ENCODE assay signal across 14 cellular contexts in the genomic region with DNA sequence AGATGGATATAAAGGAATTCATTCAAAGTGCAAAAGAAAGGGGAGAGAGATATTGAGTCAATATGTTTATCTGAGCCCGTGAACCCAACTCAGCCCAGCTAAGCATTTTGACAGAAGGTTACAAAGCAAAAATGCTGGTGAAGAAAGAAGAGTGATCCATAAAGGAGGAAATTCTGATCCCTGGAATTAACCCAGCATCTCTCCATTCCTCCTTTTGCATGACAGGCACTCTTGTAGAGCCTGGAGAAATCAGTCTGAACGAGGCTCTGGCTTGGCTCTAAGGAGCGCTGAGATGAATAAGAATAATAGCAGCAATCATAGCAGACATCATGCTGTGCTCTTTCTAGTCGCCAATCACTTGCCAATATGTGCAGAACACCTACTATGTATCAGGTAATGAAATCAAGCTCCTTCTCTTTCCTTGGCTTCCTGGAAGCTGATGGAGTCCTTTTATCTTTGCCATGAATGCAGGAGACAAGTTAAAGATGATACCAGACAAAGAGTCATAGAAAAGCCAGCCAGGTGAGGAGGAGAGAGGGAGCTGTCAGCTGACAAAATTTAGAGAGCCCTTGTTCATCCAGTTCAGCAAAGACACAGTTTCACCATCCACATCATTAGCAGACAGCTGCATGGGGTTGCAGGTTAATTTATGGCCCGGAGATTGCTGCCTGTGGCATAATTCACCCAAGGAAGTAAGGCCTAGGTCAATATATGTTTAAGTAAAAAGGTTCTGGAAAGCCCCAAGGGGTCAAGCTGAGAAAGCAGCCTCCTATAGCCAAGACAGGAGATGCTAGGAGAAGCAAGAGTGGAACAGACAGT.
DNase-seq lines count a peak whose midpoint lies in the region; TF ChIP-seq lines count a peak whose summit lies in the region.
"Had no signal": no experiment of that assay in that cellular context is flagged by ENCODE, and none has a peak within 500 bp of the region (broad histone marks: within the 10 kb centered on the region; RNA-seq: fewer than 3 reads in every experiment).

No MANE protein-coding gene starts in this region.

- intact Hi-C loops in ascending aorta (cut with DNase I): no loop called here

- H3K27me3 ChIP-seq in neural cell (ENCODE audit: insufficient read depth, low read depth, low read length): no peaks in the 10 kb centered on the region
- H3K27me3 ChIP-seq in ascending aorta: no peaks in the 10 kb centered on the region
- no peaks in the 10 kb centered on the region for H3K27me3 ChIP-seq in HAP-1 (ENCODE audit: low read depth)

- TF ChIP-seq RAD21 in neural cell (conservative IDR thresholded peaks at IDR 0.05): peak; percentile 26

- H3K4me3 ChIP-seq in neural cell (ENCODE audit: low read length): no peak overlapping the region
- no peak overlapping the region for H3K4me3 ChIP-seq in ascending aorta
- H3K4me3 ChIP-seq in HAP-1: no peak overlapping the region

- no peaks in the 10 kb centered on the region for H3K79me2 ChIP-seq in neural cell (replicated peaks; ENCODE audit: insufficient read depth, low read length)

- H3K4me2 ChIP-seq in neural cell (ENCODE audit: low read length): no peak overlapping the region

- H3K9me3 ChIP-seq in neural cell (ENCODE audit: low read length) (no peaks in the 10 kb centered on the region), ascending aorta (no peaks in the 10 kb centered on the region), HAP-1 (no peaks in the 10 kb centered on the region)

- H3K9me2 ChIP-seq in neural cell (ENCODE audit: insufficient read depth, low read length): no peaks in the 10 kb centered on the region

- H3K27ac ChIP-seq in neural cell (ENCODE audit: low read length) (peak overlapping the region; percentile 66), ascending aorta (no peak overlapping the region)

- TF ChIP-seq CTCF in neural cell (IDR thresholded peaks at IDR 0.05; ENCODE audit: poor library complexity, severe bottlenecking) (no peak), ascending aorta (IDR thresholded peaks at IDR 0.05) (no peak)

- in situ Hi-C loops in HAP-1 (cut with MboI; ENCODE audit: low sequenced_read_pairs): no loop called here

- DNase-seq in DMS79 (lab: John Stamatoyannopoulos, UW) (peak; percentile 88), NCI-H187 (lab: John Stamatoyannopoulos, UW) (peak; percentile 85 to 97), NCI-H510A (lab: John Stamatoyannopoulos, UW) (peak; percentile 64), ascending aorta (ENCODE audit: low spot score in 2 of 2) (no peak), GDM1 (lab: John Stamatoyannopoulos, UW) (no peak), HAP-1 (ENCODE audit: low spot score in 2 of 2) (no peak)
- DNase-seq: ACHN, AML-193, COR-L47, DMS53, H7, NCI-H1048, NCI-H524 treated with DMSO at 0.1 percent for 48 hours had no signal

- no peaks in the 10 kb centered on the region for H3K4me1 ChIP-seq in ascending aorta
- H3K4me1 ChIP-seq in HAP-1: no peaks in the 10 kb centered on the region

- H3K9ac ChIP-seq in neural cell (ENCODE audit: low read length): peak overlapping the region; percentile 7

- H2AFZ ChIP-seq in neural cell (ENCODE audit: low read depth, low read length): no peak overlapping the region

- H3K36me3 ChIP-seq in neural cell (ENCODE audit: insufficient read depth, low read length): no peaks in the 10 kb centered on the region
- no peaks in the 10 kb centered on the region for H3K36me3 ChIP-seq in ascending aorta
- no peaks in the 10 kb centered on the region for H3K36me3 ChIP-seq in HAP-1 (replicated peaks)

- peaks cover 13% of the 10 kb centered on the region for H3F3A ChIP-seq in neural cell (ENCODE audit: insufficient read depth, low read length, poor library complexity, severe bottlenecking)

- peak; percentile 78 for TF ChIP-seq EP300 in neural cell (conservative IDR thresholded peaks at IDR 0.05; ENCODE audit: poor library complexity, severe bottlenecking)

- no peaks in the 10 kb centered on the region for H4K20me1 ChIP-seq in neural cell (ENCODE audit: insufficient read depth)

TF ChIP-seq in neural cell, 6 proteins besides CTCF, POLR2A, EP300 and RAD21:
- no peak for TF ChIP-seq MXI1 (conservative IDR thresholded peaks at IDR 0.05; ENCODE audit: poor library complexity, severe bottlenecking)
- TF ChIP-seq POLR2AphosphoS5 (IDR thresholded peaks at IDR 0.05): peak; percentile 74
- no peak for TF ChIP-seq EZH2 (IDR thresholded peaks at IDR 0.05; ENCODE audit: borderline replicate concordance, insufficient read depth, low read length, poor library complexity, severe bottlenecking)
- TF ChIP-seq, protein P1, sequence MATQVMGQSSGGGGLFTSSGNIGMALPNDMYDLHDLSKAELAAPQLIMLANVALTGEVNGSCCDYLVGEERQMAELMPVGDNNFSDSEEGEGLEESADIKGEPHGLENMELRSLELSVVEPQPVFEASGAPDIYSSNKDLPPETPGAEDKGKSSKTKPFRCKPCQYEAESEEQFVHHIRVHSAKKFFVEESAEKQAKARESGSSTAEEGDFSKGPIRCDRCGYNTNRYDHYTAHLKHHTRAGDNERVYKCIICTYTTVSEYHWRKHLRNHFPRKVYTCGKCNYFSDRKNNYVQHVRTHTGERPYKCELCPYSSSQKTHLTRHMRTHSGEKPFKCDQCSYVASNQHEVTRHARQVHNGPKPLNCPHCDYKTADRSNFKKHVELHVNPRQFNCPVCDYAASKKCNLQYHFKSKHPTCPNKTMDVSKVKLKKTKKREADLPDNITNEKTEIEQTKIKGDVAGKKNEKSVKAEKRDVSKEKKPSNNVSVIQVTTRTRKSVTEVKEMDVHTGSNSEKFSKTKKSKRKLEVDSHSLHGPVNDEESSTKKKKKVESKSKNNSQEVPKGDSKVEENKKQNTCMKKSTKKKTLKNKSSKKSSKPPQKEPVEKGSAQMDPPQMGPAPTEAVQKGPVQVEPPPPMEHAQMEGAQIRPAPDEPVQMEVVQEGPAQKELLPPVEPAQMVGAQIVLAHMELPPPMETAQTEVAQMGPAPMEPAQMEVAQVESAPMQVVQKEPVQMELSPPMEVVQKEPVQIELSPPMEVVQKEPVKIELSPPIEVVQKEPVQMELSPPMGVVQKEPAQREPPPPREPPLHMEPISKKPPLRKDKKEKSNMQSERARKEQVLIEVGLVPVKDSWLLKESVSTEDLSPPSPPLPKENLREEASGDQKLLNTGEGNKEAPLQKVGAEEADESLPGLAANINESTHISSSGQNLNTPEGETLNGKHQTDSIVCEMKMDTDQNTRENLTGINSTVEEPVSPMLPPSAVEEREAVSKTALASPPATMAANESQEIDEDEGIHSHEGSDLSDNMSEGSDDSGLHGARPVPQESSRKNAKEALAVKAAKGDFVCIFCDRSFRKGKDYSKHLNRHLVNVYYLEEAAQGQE (IDR thresholded peaks at IDR 0.05; ENCODE audit: borderline replicate concordance): peak; percentile 99
TF ChIP-seq in neural cell: peak in this region for 2.

Comparison
In these comparisons a context has a peak if more than half of its experiments do, and no peak if none do; other contexts are left out.
1. DNase-seq: peak in DMS79 (single experiment), NCI-H187 (2 of 2) and NCI-H510A (single experiment); none in ascending aorta (0 of 2), GDM1 (single experiment) and HAP-1 (0 of 2).